Comparison of ENCODE assay signal across 15 cellular contexts in genomic region chr2:73993376-73993775, GRCh38. TPM values are rescaled to one million over a fixed set of nuclear protein-coding genes. Genes with fewer than 3 reads are reported as not detected.
DNase-seq lines count a peak whose midpoint lies in the region; ATAC-seq and TF ChIP-seq lines count a peak whose summit lies in the region.
"Had no signal": no experiment of that assay in that cellular context is flagged by ENCODE, and none has a peak within 500 bp of the region (broad histone marks: within the 10 kb centered on the region; RNA-seq: fewer than 3 reads in every experiment).

No MANE protein-coding gene starts in this region.

- no peak for ATAC-seq in activated T-helper 17 cell treated with anti-CD3 and anti-CD28 coated beads, Interleukin-2, amount 50 U/mL, for 72 hours (replicated peaks)
- ATAC-seq in naive thymus-derived CD8-positive, alpha-beta T cell: no peak
- ATAC-seq: body of pancreas, HepG2 had no signal

- peak overlapping the region; percentile 2 for H3K27ac Mint-ChIP-seq in activated CD4-positive, alpha-beta T cell treated with anti-CD3 and anti-CD28 coated beads, Interleukin-2, amount 10 ng/mL, durations not matched to agents 7 days and 5 days
- H3K27ac Mint-ChIP-seq in activated T-helper 17 cell treated with anti-CD3 and anti-CD28 coated beads, Interleukin-2, amount 50 U/mL, for 72 hours: peak overlapping the region; percentile 26
- peak overlapping the region in 9 of 10 donors; percentile 13 to 77 (median 64) for H3K27ac Mint-ChIP-seq in naive thymus-derived CD8-positive, alpha-beta T cell

- no peak for TF ChIP-seq CTCF in stomach (IDR thresholded peaks at IDR 0.05)
- TF ChIP-seq CTCF in esophagus muscularis mucosa (IDR thresholded peaks at IDR 0.05): no peak

- no peak for TF ChIP-seq POLR2A in stomach (IDR thresholded peaks at IDR 0.05)
- no peak for TF ChIP-seq POLR2A in esophagus muscularis mucosa (IDR thresholded peaks at IDR 0.05; ENCODE audit: low read depth)

- H3K9me3 ChIP-seq in stomach (no peaks in the 10 kb centered on the region), esophagus muscularis mucosa (no peaks in the 10 kb centered on the region)
- H3K9me3 ChIP-seq: body of pancreas, SK-N-SH had no signal

- H3K4me1 Mint-ChIP-seq in activated CD4-positive, alpha-beta T cell treated with anti-CD3 and anti-CD28 coated beads, Interleukin-2, amount 10 ng/mL, durations not matched to agents 7 days and 5 days: peaks cover 61% of the 10 kb centered on the region
- peaks cover 52% of the 10 kb centered on the region for H3K4me1 Mint-ChIP-seq in activated T-helper 17 cell treated with anti-CD3 and anti-CD28 coated beads, Interleukin-2, amount 50 U/mL, for 72 hours
- peaks cover 50 to 92% (median 86%) of the 10 kb centered on the region in 4 donors for H3K4me1 Mint-ChIP-seq in naive thymus-derived CD8-positive, alpha-beta T cell

- H3K36me3 ChIP-seq in stomach (peaks cover 0 to 27% (median 4%) of the 10 kb centered on the region in 4 donors), esophagus muscularis mucosa (peaks cover 0 to 4% (median 0%) of the 10 kb centered on the region in 4 donors)

- CTCF ChIA-PET in activated CD4-positive, alpha-beta T cell treated with anti-CD3 and anti-CD28 coated beads, Interleukin-2, amount 10 ng/mL, durations not matched to agents 7 days and 5 days (lab: Charles Lee): interaction anchor here (0.5 kb wide), 1 partner anchor 914 kb away, joined by 3 read pairs; no protein-coding TSS in a partner anchor

- no peak overlapping the region for H3K4me3 Mint-ChIP-seq in activated CD4-positive, alpha-beta T cell treated with anti-CD3 and anti-CD28 coated beads, Interleukin-2, amount 10 ng/mL, durations not matched to agents 7 days and 5 days
- H3K4me3 Mint-ChIP-seq in activated T-helper 17 cell treated with anti-CD3 and anti-CD28 coated beads, Interleukin-2, amount 50 U/mL, for 72 hours: peak overlapping the region; percentile 55
- H3K4me3 Mint-ChIP-seq in naive thymus-derived CD8-positive, alpha-beta T cell: peak overlapping the region in 7 of 10 donors; percentile 0 to 35 (median 17)

- TF ChIP-seq EP300 in stomach (IDR thresholded peaks at IDR 0.05) (no peak), esophagus muscularis mucosa (IDR thresholded peaks at IDR 0.05) (no peak)

- no peak overlapping the region for H3K27ac ChIP-seq in stomach
- no peak overlapping the region for H3K27ac ChIP-seq in esophagus muscularis mucosa (replicated peaks in 1 of 4)
- H3K27ac ChIP-seq: body of pancreas, parathyroid adenoma had no signal

- H3K36me3 Mint-ChIP-seq in activated CD4-positive, alpha-beta T cell treated with anti-CD3 and anti-CD28 coated beads, Interleukin-2, amount 10 ng/mL, durations not matched to agents 7 days and 5 days (ENCODE audit: low read depth): peaks cover 43% of the 10 kb centered on the region
- H3K36me3 Mint-ChIP-seq in activated T-helper 17 cell treated with anti-CD3 and anti-CD28 coated beads, Interleukin-2, amount 50 U/mL, for 72 hours (ENCODE audit: low read depth): peaks cover 60% of the 10 kb centered on the region
- peaks cover 8 to 45% (median 17%) of the 10 kb centered on the region in 3 donors for H3K36me3 Mint-ChIP-seq in naive thymus-derived CD8-positive, alpha-beta T cell

- POLR2A ChIA-PET in activated CD4-positive, alpha-beta T cell treated with anti-CD3 and anti-CD28 coated beads, Interleukin-2, amount 10 ng/mL, durations not matched to agents 7 days and 5 days (lab: Charles Lee): no interaction called here
- POLR2A ChIA-PET in naive thymus-derived CD8-positive, alpha-beta T cell (lab: Charles Lee): no interaction called here

- no peaks in the 10 kb centered on the region for H3K27me3 Mint-ChIP-seq in activated CD4-positive, alpha-beta T cell treated with anti-CD3 and anti-CD28 coated beads, Interleukin-2, amount 10 ng/mL, durations not matched to agents 7 days and 5 days
- H3K27me3 Mint-ChIP-seq in activated T-helper 17 cell treated with anti-CD3 and anti-CD28 coated beads, Interleukin-2, amount 50 U/mL, for 72 hours: no peaks in the 10 kb centered on the region
- H3K27me3 Mint-ChIP-seq in naive thymus-derived CD8-positive, alpha-beta T cell: no peaks in the 10 kb centered on the region

- H3K4me1 ChIP-seq in stomach (peaks cover 4 to 46% (median 10%) of the 10 kb centered on the region in 4 donors), esophagus muscularis mucosa (peaks cover 1 to 6% (median 4%) of the 10 kb centered on the region in 4 donors)
- H3K4me1 ChIP-seq: parathyroid adenoma had no signal

- DNase-seq in activated CD4-positive, alpha-beta T cell treated with anti-CD3 and anti-CD28 coated beads, Interleukin-2, amount 10 ng/mL, durations not matched to agents 7 days and 5 days: no peak
- no peak for DNase-seq in activated CD4-positive, alpha-beta T cell treated with anti-CD3 and anti-CD28 coated beads for 1 hour
- DNase-seq in EL (peak; percentile 70), NCI-H510A treated with DMSO at 0.1 percent for 48 hours (lab: John Stamatoyannopoulos, UW) (no peak), stomach (no peak), esophagus muscularis mucosa (ENCODE audit: extremely low spot score) (no peak)
- DNase-seq in naive thymus-derived CD8-positive, alpha-beta T cell: peak in 1 of 10 donors; percentile 45
- DNase-seq: activated CD8-positive, alpha-beta memory T cell treated with anti-CD3 and anti-CD28 coated beads, Interleukin-2, amount 50 U/mL, for 48 hours; body of pancreas; foreskin fibroblast; NCI-H1417; SK-N-SH had no signal

- H3K27me3 ChIP-seq in stomach: no peaks in the 10 kb centered on the region
- no peaks in the 10 kb centered on the region for H3K27me3 ChIP-seq in esophagus muscularis mucosa
- H3K27me3 ChIP-seq: body of pancreas had no signal

- H3K9me3 Mint-ChIP-seq in activated CD4-positive, alpha-beta T cell treated with anti-CD3 and anti-CD28 coated beads, Interleukin-2, amount 10 ng/mL, durations not matched to agents 7 days and 5 days: peaks cover 11% of the 10 kb centered on the region
- no peaks in the 10 kb centered on the region for H3K9me3 Mint-ChIP-seq in activated T-helper 17 cell treated with anti-CD3 and anti-CD28 coated beads, Interleukin-2, amount 50 U/mL, for 72 hours
- peaks cover 0 to 3% (median 0%) of the 10 kb centered on the region in 9 donors for H3K9me3 Mint-ChIP-seq in naive thymus-derived CD8-positive, alpha-beta T cell

- H3K4me3 ChIP-seq in stomach: no peak overlapping the region
- no peak overlapping the region for H3K4me3 ChIP-seq in esophagus muscularis mucosa
- H3K4me3 ChIP-seq: body of pancreas had no signal

- intact Hi-C loops in stomach (cut with DNase I; ENCODE audit: low total_unique reads): no loop called here
- intact Hi-C loops in esophagus muscularis mucosa (cut with DNase I): no loop called here

- 78 to 82% (median 78%) methylated on average over 3 of the region's 3 CpGs for WGBS in stomach, 5 donors
- WGBS in esophagus muscularis mucosa: 71% methylated on average over 3 of the region's 3 CpGs

RNA-seq across cellular contexts. Expression of gene TET3, which starts 8.7 kb away (rescaled TPM):
- 10 to 100 TPM; 17.9 to 18.8 TPM for total RNA-seq in activated CD4-positive, alpha-beta T cell treated with anti-CD3 and anti-CD28 coated beads, Interleukin-2, amount 10 ng/mL, durations not matched to agents 7 days and 5 days
- total RNA-seq in activated T-helper 17 cell treated with anti-CD3 and anti-CD28 coated beads, Interleukin-2, amount 50 U/mL, for 72 hours: 10 to 100 TPM; 15.1 to 42.6 TPM
- total RNA-seq in naive thymus-derived CD8-positive, alpha-beta T cell: 10 to 100 TPM; 30.1 to 30.5 TPM
- 1 to 10 TPM in 1 of 3 donors, under 1 TPM in 2; 0.46 to 1.0 (median 0.61) TPM for polyA plus RNA-seq in naive thymus-derived CD8-positive, alpha-beta T cell
- total RNA-seq in stomach (10 to 100 TPM; 14.7 to 31.5 (median 17.8) TPM), esophagus muscularis mucosa (1 to 10 TPM; 5.4 to 6.7 (median 6.1) TPM)
- 1 to 10 TPM; 1.7 to 2.2 (median 1.8) TPM for polyA plus RNA-seq in stomach

Comparison
In these comparisons a context has a peak if more than half of its experiments do, and no peak if none do; other contexts are left out.
1. H3K27ac Mint-ChIP-seq: peak in every context shown above with its lines; median percentile 64 in naive thymus-derived CD8-positive, alpha-beta T cell; 26 in activated T-helper 17 cell treated with anti-CD3 and anti-CD28 coated beads, Interleukin-2, amount 50 U/mL, for 72 hours; 2 in activated CD4-positive, alpha-beta T cell treated with anti-CD3 and anti-CD28 coated beads, Interleukin-2, amount 10 ng/mL, durations not matched to agents 7 days and 5 days.